Comparison of ENCODE assay signal across 15 cellular contexts in genomic region chr1:3540876-3541275, GRCh38.
DNase-seq lines count a peak whose midpoint lies in the region; ATAC-seq and TF ChIP-seq lines count a peak whose summit lies in the region.
"Had no signal": no experiment of that assay in that cellular context is flagged by ENCODE, and none has a peak within 500 bp of the region (broad histone marks: within the 10 kb centered on the region; RNA-seq: fewer than 3 reads in every experiment).

No MANE protein-coding gene starts in this region.

- no peak overlapping the region for H2BK5ac ChIP-seq in IMR-90 (ENCODE audit: low read depth, low read length, poor library complexity, severe bottlenecking)

- H2BK20ac ChIP-seq in IMR-90 (ENCODE audit: low read depth, low read length), result 0 out of 2 replicates have a peak overlapping the region, but pooled peaks have one; percentile 35

- H2AK9ac ChIP-seq in IMR-90 (replicated peaks; ENCODE audit: low read depth, low read length, poor library complexity), result no peak overlapping the region

- TF ChIP-seq CTCF in IMR-90 (conservative IDR thresholded peaks at IDR 0.05; ENCODE audit: low read depth, low read length) (no peak), brain (conservative IDR thresholded peaks at IDR 0.05) (no peak), neural cell (IDR thresholded peaks at IDR 0.05; ENCODE audit: poor library complexity, severe bottlenecking) (no peak)
- no peak for TF ChIP-seq CTCF in activated CD8-positive, alpha-beta T cell treated with anti-CD3 and anti-CD28 coated beads for 36 hours (IDR thresholded peaks at IDR 0.05)

- no peak for TF ChIP-seq POLR2A in IMR-90 (IDR thresholded peaks at IDR 0.05; ENCODE audit: low read depth, low read length)

- CTCF ChIA-PET in IMR-90 (lab: Yijun Ruan, JAX), result no interaction called here
- CTCF ChIA-PET in activated CD8-positive, alpha-beta T cell treated with anti-CD3 and anti-CD28 coated beads for 36 hours (lab: Charles Lee), result interaction anchor here (2.0 kb wide), 1 partner anchor 23 kb away, joined by 4 read pairs; no protein-coding TSS in a partner anchor

- no peaks in the 10 kb centered on the region for H3F3A ChIP-seq in neural cell (ENCODE audit: insufficient read depth, low read length, poor library complexity, severe bottlenecking)

- WGBS in IMR-90 (ENCODE audit: extremely low coverage in 2 of 2, insufficient read length in 1 of 2), 2 experiments, result 100% methylated on average over 1 of the region's 13 CpGs; no CpG with 5 or more reads in 1 of the 2 experiments

- H3K18ac ChIP-seq in IMR-90 (ENCODE audit: low read depth, low read length), result no peak overlapping the region

- H3K4me3 ChIP-seq in IMR-90 (ENCODE audit: insufficient read depth, low read depth, low read length) (no peak overlapping the region), neural cell (ENCODE audit: low read length) (no peak overlapping the region), stomach smooth muscle (ENCODE audit: low read length in 2 of 2) (no peak overlapping the region)

- peak overlapping the region; percentile 2; the same call in 1 of the 2 replicates for H3K4ac ChIP-seq in IMR-90 (ENCODE audit: low read depth, low read length)

- H3K36me3 ChIP-seq in IMR-90 (ENCODE audit: control insufficient read depth, insufficient read depth, low read length) (no peaks in the 10 kb centered on the region), neural cell (ENCODE audit: insufficient read depth, low read length) (no peaks in the 10 kb centered on the region), stomach smooth muscle (ENCODE audit: control insufficient read depth in 2 of 2, insufficient read depth in 2 of 2, low read length in 2 of 2) (no peaks in the 10 kb centered on the region)

- 0 out of 2 replicates have a peak overlapping the region, but pooled peaks have one; percentile 21 for H4K91ac ChIP-seq in IMR-90 (ENCODE audit: insufficient read depth, low read depth, low read length)

- TF ChIP-seq RAD21 in IMR-90 (IDR thresholded peaks at IDR 0.05; ENCODE audit: low read length) (no peak), neural cell (conservative IDR thresholded peaks at IDR 0.05) (no peak)

- H4K5ac ChIP-seq in IMR-90 (ENCODE audit: low read depth, low read length), result no peak overlapping the region

- DNase-seq in IMR-90 (no peak), AG08395 (ENCODE audit: low spot score) (no peak), AG08396 (ENCODE audit: low spot score) (no peak)
- DNase-seq in activated CD8-positive, alpha-beta T cell treated with anti-CD3 and anti-CD28 coated beads for 36 hours, result no peak
- DNase-seq: Calu3; CD4-positive, alpha-beta T cell; NCI-H1092; NCI-H1694; NCI-H524 treated with DMSO at 0.1 percent for 48 hours; Right ventricle myocardium superior had no signal

- H3K9me1 ChIP-seq in IMR-90 (ENCODE audit: insufficient read depth, low read length), result 0 out of 2 replicates have a peak, but pooled peaks cover 2% of the 10 kb centered on the region

- no peak overlapping the region for H3K27ac ChIP-seq in IMR-90 (ENCODE audit: insufficient read depth, low read length)
- peak overlapping the region; percentile 63 for H3K27ac ChIP-seq in neural cell (ENCODE audit: low read length)
- H3K27ac ChIP-seq in stomach smooth muscle (ENCODE audit: low read length), result peak overlapping the region; percentile 31
- H3K27ac ChIP-seq: KMS-11 had no signal

- no peak for TF ChIP-seq EP300 in neural cell (conservative IDR thresholded peaks at IDR 0.05; ENCODE audit: poor library complexity, severe bottlenecking)

- no peak overlapping the region for H2BK15ac ChIP-seq in IMR-90 (ENCODE audit: low read depth, low read length)

- peak overlapping the region; percentile 24; the same call in 1 of the 2 replicates for H2AK5ac ChIP-seq in IMR-90 (ENCODE audit: low read depth, low read length)

- H3K4me3 Mint-ChIP-seq in brain, result no peak overlapping the region
- H3K4me3 Mint-ChIP-seq in activated CD8-positive, alpha-beta T cell treated with anti-CD3 and anti-CD28 coated beads for 36 hours, result no peak overlapping the region
- H3K4me3 Mint-ChIP-seq: CD4-positive, alpha-beta T cell had no signal

- in situ Hi-C loops in IMR-90 (cut with MboI; ENCODE audit: low sequenced_read_pairs), result no loop called here

- no peak overlapping the region for H3K56ac ChIP-seq in IMR-90 (ENCODE audit: extremely low read depth, insufficient read depth, low read length)

- intact Hi-C loops in IMR-90 (cut with micrococcal nuclease), result loop anchor here (5.0 kb wide), 1 partner anchor 39 kb away; no protein-coding TSS in a partner anchor
- intact Hi-C loops in activated CD8-positive, alpha-beta T cell treated with anti-CD3 and anti-CD28 coated beads for 36 hours (cut with micrococcal nuclease), result no loop called here

- no peaks in the 10 kb centered on the region; the same call in 1 of the 2 replicates for H3K9me3 ChIP-seq in IMR-90 (ENCODE audit: control insufficient read depth, insufficient read depth, low read length)
- no peaks in the 10 kb centered on the region for H3K9me3 ChIP-seq in neural cell (ENCODE audit: low read length)
- no peaks in the 10 kb centered on the region for H3K9me3 ChIP-seq in stomach smooth muscle (ENCODE audit: control insufficient read depth in 2 of 2, low read length in 2 of 2)

- H3K4me1 Mint-ChIP-seq in brain, result peaks cover 32% of the 10 kb centered on the region
- H3K4me1 Mint-ChIP-seq in activated CD8-positive, alpha-beta T cell treated with anti-CD3 and anti-CD28 coated beads for 36 hours (ENCODE audit: low read depth), result peaks cover 3% of the 10 kb centered on the region

- BruUV-seq in IMR-90 (replicated peaks; lab: Mats Ljungman, UMichigan), result no TSS peak

- peaks cover 25% of the 10 kb centered on the region for H3K4me1 ChIP-seq in IMR-90 (ENCODE audit: control insufficient read depth, insufficient read depth, low read length)
- peaks cover 25% of the 10 kb centered on the region for H3K4me1 ChIP-seq in stomach smooth muscle (ENCODE audit: control insufficient read depth, insufficient read depth, low read length)

- dilution Hi-C loops in IMR-90 (cut with HindIII; ENCODE audit: low sequenced_read_pairs, unreplicated experiment), result no loop called here

- H3K4me2 ChIP-seq in IMR-90 (ENCODE audit: low read depth, low read length) (no peak overlapping the region), neural cell (ENCODE audit: low read length) (no peak overlapping the region)
- H3K4me2 ChIP-seq: KMS-11 had no signal

- H4K20me1 ChIP-seq in IMR-90 (ENCODE audit: insufficient read depth, low read length) (no peaks in the 10 kb centered on the region), neural cell (ENCODE audit: insufficient read depth) (no peaks in the 10 kb centered on the region)

- H2AFZ ChIP-seq in IMR-90 (replicated peaks; ENCODE audit: low read length, poor library complexity) (no peak overlapping the region), neural cell (ENCODE audit: low read depth, low read length) (no peak overlapping the region)

- H3K23ac ChIP-seq in IMR-90 (ENCODE audit: low read depth, low read length), result no peak overlapping the region

- peak overlapping the region in 4 of 5 experiments; percentile 66 to 94 (median 85) for H3K27ac Mint-ChIP-seq in brain
- H3K27ac Mint-ChIP-seq in activated CD8-positive, alpha-beta T cell treated with anti-CD3 and anti-CD28 coated beads for 36 hours, result no peak overlapping the region
- H3K27ac Mint-ChIP-seq: CD4-positive, alpha-beta T cell had no signal

- H2BK120ac ChIP-seq in IMR-90 (ENCODE audit: low read depth, low read length), result peak overlapping the region; percentile 15; the same call in 1 of the 2 replicates

- no peak overlapping the region for H3K9ac ChIP-seq in IMR-90 (ENCODE audit: low read depth, low read length)
- H3K9ac ChIP-seq in neural cell (ENCODE audit: low read length), result peak overlapping the region; percentile 39
- no peak overlapping the region for H3K9ac ChIP-seq in stomach smooth muscle (ENCODE audit: low read length in 2 of 2)
- H3K9ac ChIP-seq: KMS-11 had no signal

- no peak overlapping the region for H4K8ac ChIP-seq in IMR-90 (ENCODE audit: low read depth in 2 of 2, low read length in 2 of 2)

- no peaks in the 10 kb centered on the region for H3K9me2 ChIP-seq in neural cell (ENCODE audit: insufficient read depth, low read length)

- no peaks in the 10 kb centered on the region for H3K9me3 Mint-ChIP-seq in brain
- no peaks in the 10 kb centered on the region for H3K9me3 Mint-ChIP-seq in activated CD8-positive, alpha-beta T cell treated with anti-CD3 and anti-CD28 coated beads for 36 hours
- H3K9me3 Mint-ChIP-seq: CD4-positive, alpha-beta T cell had no signal

- POLR2A ChIA-PET in IMR-90 (lab: Charles Lee; ENCODE audit: unreplicated experiment), result no interaction called here
- POLR2A ChIA-PET in activated CD8-positive, alpha-beta T cell treated with anti-CD3 and anti-CD28 coated beads for 36 hours (lab: Charles Lee), result no interaction called here

- no peaks in the 10 kb centered on the region for H3K79me2 ChIP-seq in neural cell (replicated peaks; ENCODE audit: insufficient read depth, low read length)

- no peaks in the 10 kb centered on the region for H3K79me1 ChIP-seq in IMR-90 (ENCODE audit: low read depth in 1 of 2, low read length in 2 of 2)

- no peak for ATAC-seq in IMR-90 (ENCODE audit: low read depth)
- no peak for ATAC-seq in activated CD8-positive, alpha-beta T cell treated with anti-CD3 and anti-CD28 coated beads for 36 hours
- ATAC-seq: Panc1 had no signal

- no peaks in the 10 kb centered on the region for H3K36me3 Mint-ChIP-seq in brain
- H3K36me3 Mint-ChIP-seq in activated CD8-positive, alpha-beta T cell treated with anti-CD3 and anti-CD28 coated beads for 36 hours (ENCODE audit: low read depth), result no peaks in the 10 kb centered on the region

- H3K27me3 ChIP-seq in IMR-90 (ENCODE audit: control insufficient read depth, insufficient read depth, low read length), result no peaks in the 10 kb centered on the region
- H3K27me3 ChIP-seq in neural cell (ENCODE audit: insufficient read depth, low read depth, low read length), result no peaks in the 10 kb centered on the region
- H3K27me3 ChIP-seq in stomach smooth muscle (ENCODE audit: control insufficient read depth in 1 of 2, insufficient read depth in 2 of 2, low read length in 2 of 2), result no peaks in the 10 kb centered on the region

- H3K14ac ChIP-seq in IMR-90 (replicated peaks; ENCODE audit: low read depth, low read length), result no peak overlapping the region

- no peaks in the 10 kb centered on the region for H3K27me3 Mint-ChIP-seq in brain
- no peaks in the 10 kb centered on the region for H3K27me3 Mint-ChIP-seq in activated CD8-positive, alpha-beta T cell treated with anti-CD3 and anti-CD28 coated beads for 36 hours
- H3K27me3 Mint-ChIP-seq: CD4-positive, alpha-beta T cell had no signal

TF ChIP-seq in IMR-90, 13 proteins besides CTCF, POLR2A, EP300 and RAD21 (continues in another document):
- no peak for TF ChIP-seq FOS (IDR thresholded peaks at IDR 0.05; ENCODE audit: low read depth, low read length)
- TF ChIP-seq MAZ (IDR thresholded peaks at IDR 0.05; ENCODE audit: borderline replicate concordance, low read depth, low read length), result no peak
- TF ChIP-seq RCOR1 (IDR thresholded peaks at IDR 0.05; ENCODE audit: insufficient replicate concordance, low read length), result no peak
